ENCODE assay signal across 8 cellular contexts in the genomic region with DNA sequence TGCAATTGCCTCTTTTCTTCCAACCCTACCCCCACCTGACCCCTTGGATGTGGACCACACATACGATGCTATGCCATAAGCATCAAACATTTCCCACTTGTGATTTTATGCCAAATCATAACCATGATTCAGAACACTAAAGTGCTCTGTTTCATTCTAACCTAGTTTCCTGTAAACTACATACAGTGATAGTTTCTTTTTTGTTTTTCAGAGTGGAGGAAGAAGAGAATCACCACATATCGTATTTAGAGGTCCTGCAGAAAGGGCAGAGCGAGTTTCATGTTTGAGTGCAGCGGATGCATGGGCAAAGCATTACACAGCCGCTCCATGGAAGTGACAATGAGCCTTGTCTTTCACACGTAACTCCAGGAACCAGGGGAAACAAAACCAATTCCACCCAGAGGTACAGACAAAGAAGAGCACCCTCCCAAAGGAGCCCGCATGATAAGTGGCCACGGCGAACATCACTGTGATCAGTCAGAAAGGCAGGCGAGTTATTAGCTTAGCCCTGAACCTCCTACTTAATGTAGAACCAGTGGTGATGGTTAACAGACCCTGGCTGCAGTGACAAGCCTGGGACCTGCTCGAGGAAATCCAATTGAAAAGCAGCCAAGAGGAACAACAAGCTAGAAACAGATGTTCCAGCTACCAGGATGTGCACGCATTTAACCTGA.
DNase-seq lines count a peak whose midpoint lies in the region; ATAC-seq lines count a peak whose summit lies in the region.

No MANE protein-coding gene starts in this region.

- intact Hi-C loops in activated CD4-positive, alpha-beta T cell treated with anti-CD3 and anti-CD28 coated beads, Interleukin-2, amount 10 ng/mL, durations not matched to agents 24 days and 14 days (cut with micrococcal nuclease) = loop anchor here (1.0 to 5.0 kb wide), 8 partner anchors 9 to 532 kb away; partner anchors contain the start of gene ZNF281
- intact Hi-C loops in left cardiac atrium (cut with DNase I) = no loop called here

- H3K4me3 Mint-ChIP-seq in activated CD4-positive, alpha-beta T cell treated with anti-CD3 and anti-CD28 coated beads, Interleukin-2, amount 10 ng/mL, durations not matched to agents 24 days and 14 days = peak overlapping the region; percentile 17

- peaks cover 30% of the 10 kb centered on the region for H3K4me1 Mint-ChIP-seq in activated CD4-positive, alpha-beta T cell treated with anti-CD3 and anti-CD28 coated beads, Interleukin-2, amount 10 ng/mL, durations not matched to agents 24 days and 14 days

- H3K27me3 Mint-ChIP-seq in activated CD4-positive, alpha-beta T cell treated with anti-CD3 and anti-CD28 coated beads, Interleukin-2, amount 10 ng/mL, durations not matched to agents 24 days and 14 days = peaks cover 10% of the 10 kb centered on the region

- H3K9me3 Mint-ChIP-seq in activated CD4-positive, alpha-beta T cell treated with anti-CD3 and anti-CD28 coated beads, Interleukin-2, amount 10 ng/mL, durations not matched to agents 24 days and 14 days = no peaks in the 10 kb centered on the region

- peak; percentile 76 for ATAC-seq in HG02678 (IDR thresholded peaks at IDR 0.05; ENCODE audit: unreplicated experiment)
- no peak for ATAC-seq in left cardiac atrium

- peak; percentile 69 for DNase-seq in activated CD4-positive, alpha-beta T cell treated with anti-CD3 and anti-CD28 coated beads, Interleukin-2, amount 10 ng/mL, durations not matched to agents 24 days and 14 days
- no peak for DNase-seq in activated CD4-positive, alpha-beta T cell treated with anti-CD3 and anti-CD28 coated beads, Interleukin-2, amount 50 U/mL, for 4 hours
- DNase-seq in RPMI7951 (ENCODE audit: low read depth) (peak; percentile 26), retina (peak; percentile 16), NCI-H146 (lab: John Stamatoyannopoulos, UW) (no peak), left cardiac atrium (no peak)
- no peak for DNase-seq in effector CD4-positive, alpha-beta T cell

- peak overlapping the region; percentile 71 for H3K27ac Mint-ChIP-seq in activated CD4-positive, alpha-beta T cell treated with anti-CD3 and anti-CD28 coated beads, Interleukin-2, amount 10 ng/mL, durations not matched to agents 24 days and 14 days

- H3K36me3 Mint-ChIP-seq in activated CD4-positive, alpha-beta T cell treated with anti-CD3 and anti-CD28 coated beads, Interleukin-2, amount 10 ng/mL, durations not matched to agents 24 days and 14 days (ENCODE audit: low read depth) = peaks cover 1% of the 10 kb centered on the region

Comparison
In these comparisons a context has a peak if more than half of its experiments do, and no peak if none do; other contexts are left out.
1. DNase-seq: peak in activated CD4-positive, alpha-beta T cell treated with anti-CD3 and anti-CD28 coated beads, Interleukin-2, amount 10 ng/mL, durations not matched to agents 24 days and 14 days (single experiment), RPMI7951 (single experiment) and retina (single experiment); none in activated CD4-positive, alpha-beta T cell treated with anti-CD3 and anti-CD28 coated beads, Interleukin-2, amount 50 U/mL, for 4 hours (0 of 2), NCI-H146 (single experiment), left cardiac atrium (single experiment) and effector CD4-positive, alpha-beta T cell (single experiment).